In genomic region chr11:66958232-66958955, GRCh38 we compare ENCODE assay signal across 8 cellular contexts. TPM values are rescaled to one million over a fixed set of nuclear protein-coding genes. Genes with fewer than 3 reads are reported as not detected.
DNase-seq lines count a peak whose midpoint lies in the region; ATAC-seq, FAIRE-seq and TF ChIP-seq lines count a peak whose summit lies in the region.

Gene PC, minus strand, starts transcription at chr11:66958383. Its CDS starts 86,224 bp downstream, at chr11:66872159.

- no peaks in the 10 kb centered on the region for H3K36me3 Mint-ChIP-seq in activated T-helper 1 cell treated with anti-CD3 and anti-CD28 coated beads, Interleukin-12 subunit alpha, Interleukin-12 subunit beta, Interleukin-2, Interleukin-4 antibody, amounts not matched to agents 30 ng/mL and 10 ng/mL and 1 ng/mL, durations not matched to agents 14 hours and 24 hours and 36 hours (ENCODE audit: low read depth)

- H3K4me3 ChIP-seq in Peyer's patch, result peak within 1 kb of the TSS; percentile 53 to 92 (median 70)
- peak within 1 kb of the TSS; percentile 71 to 82 (median 78) for H3K4me3 ChIP-seq in esophagus muscularis mucosa
- H3K4me3 ChIP-seq in muscle layer of duodenum (ENCODE audit: low read depth in 1 of 2, low read length in 2 of 2), result peak within 1 kb of the TSS; percentile 62 to 73

- peaks cover 29% of the 10 kb centered on the region for H3K4me1 Mint-ChIP-seq in activated T-helper 1 cell treated with anti-CD3 and anti-CD28 coated beads, Interleukin-12 subunit alpha, Interleukin-12 subunit beta, Interleukin-2, Interleukin-4 antibody, amounts not matched to agents 30 ng/mL and 10 ng/mL and 1 ng/mL, durations not matched to agents 14 hours and 24 hours and 36 hours (ENCODE audit: low read depth)

- peak within 1 kb of the TSS; percentile 90 for H3K27ac Mint-ChIP-seq in activated T-helper 1 cell treated with anti-CD3 and anti-CD28 coated beads, Interleukin-12 subunit alpha, Interleukin-12 subunit beta, Interleukin-2, Interleukin-4 antibody, amounts not matched to agents 30 ng/mL and 10 ng/mL and 1 ng/mL, durations not matched to agents 14 hours and 24 hours and 36 hours

- peak; percentile 96 for ATAC-seq in GM21576 (IDR thresholded peaks at IDR 0.05; ENCODE audit: unreplicated experiment)

- peaks cover 16% of the 10 kb centered on the region for H3K27me3 Mint-ChIP-seq in activated T-helper 1 cell treated with anti-CD3 and anti-CD28 coated beads, Interleukin-12 subunit alpha, Interleukin-12 subunit beta, Interleukin-2, Interleukin-4 antibody, amounts not matched to agents 30 ng/mL and 10 ng/mL and 1 ng/mL, durations not matched to agents 14 hours and 24 hours and 36 hours (ENCODE audit: insufficient read depth)

- TF ChIP-seq EP300 in Ishikawa (IDR thresholded peaks at IDR 0.05; ENCODE audit: borderline replicate concordance) (no peak), esophagus muscularis mucosa (IDR thresholded peaks at IDR 0.05) (no peak)

- intact Hi-C loops in activated T-helper 1 cell treated with anti-CD3 and anti-CD28 coated beads, Interleukin-12 subunit alpha, Interleukin-12 subunit beta, Interleukin-2, Interleukin-4 antibody, amounts not matched to agents 30 ng/mL and 10 ng/mL and 1 ng/mL, durations not matched to agents 14 hours and 24 hours and 36 hours (cut with micrococcal nuclease), result loop anchor here (1.0 to 5.0 kb wide), 9 partner anchors 102 to 550 kb away; partner anchors contain the start of genes AIP, CDK2AP2, DPP3 and KDM2A
- intact Hi-C loops in esophagus muscularis mucosa (cut with DNase I), result loop anchor here (10.0 kb wide), 1 partner anchor 114 kb away; the partner anchor contains the start of gene RCE1

- peak; percentile 98 for DNase-seq in D721Med (ENCODE audit: insufficient read length, low spot score)
- DNase-seq in Peyer's patch, result peak; percentile 94 to 100 (median 99)
- peak; percentile 97 for DNase-seq in activated T-helper 1 cell treated with anti-CD3 and anti-CD28 coated beads, Interleukin-12 subunit alpha, Interleukin-12 subunit beta, Interleukin-2, Interleukin-4 antibody, amounts not matched to agents 30 ng/mL and 10 ng/mL and 1 ng/mL, durations not matched to agents 14 hours and 24 hours and 36 hours (ENCODE audit: low spot score)
- peak; percentile 100 for DNase-seq in esophagus muscularis mucosa (ENCODE audit: extremely low spot score)
- DNase-seq in stimulated activated CD8-positive, alpha-beta memory T cell treated with anti-CD3 and anti-CD28 coated beads, Interleukin-7, amount 100 ng/mL, for 24 hours (ENCODE audit: low read depth), result peak; percentile 91

- no peak; the same call in 1 of the 2 replicates for TF ChIP-seq RAD21 in Ishikawa (IDR thresholded peaks at IDR 0.05; ENCODE audit: low read depth)

- WGBS in esophagus muscularis mucosa, result 0% methylated on average over 23 of the region's 74 CpGs

- H3K27me3 ChIP-seq in Peyer's patch, result no peaks in the 10 kb centered on the region
- no peaks in the 10 kb centered on the region for H3K27me3 ChIP-seq in esophagus muscularis mucosa
- H3K27me3 ChIP-seq in muscle layer of duodenum (ENCODE audit: low read depth, low read length), result no peaks in the 10 kb centered on the region

- peaks cover 0 to 12% (median 6%) of the 10 kb centered on the region in 4 donors for H3K4me1 ChIP-seq in Peyer's patch
- peaks cover 16 to 24% (median 19%) of the 10 kb centered on the region in 4 donors for H3K4me1 ChIP-seq in esophagus muscularis mucosa
- H3K4me1 ChIP-seq in muscle layer of duodenum (ENCODE audit: control insufficient read depth in 1 of 2, insufficient read depth in 2 of 2, low read length in 2 of 2), result peaks cover 5 to 20% of the 10 kb centered on the region in 2 donors

- peak within 1 kb of the TSS; percentile 83 for H3K4me3 Mint-ChIP-seq in activated T-helper 1 cell treated with anti-CD3 and anti-CD28 coated beads, Interleukin-12 subunit alpha, Interleukin-12 subunit beta, Interleukin-2, Interleukin-4 antibody, amounts not matched to agents 30 ng/mL and 10 ng/mL and 1 ng/mL, durations not matched to agents 14 hours and 24 hours and 36 hours

- FAIRE-seq in D721Med (lab: Jason Lieb, UNC), result no peak

- no peaks in the 10 kb centered on the region for H3K9me3 Mint-ChIP-seq in activated T-helper 1 cell treated with anti-CD3 and anti-CD28 coated beads, Interleukin-12 subunit alpha, Interleukin-12 subunit beta, Interleukin-2, Interleukin-4 antibody, amounts not matched to agents 30 ng/mL and 10 ng/mL and 1 ng/mL, durations not matched to agents 14 hours and 24 hours and 36 hours

- H3K36me3 ChIP-seq in Peyer's patch, result no peaks in the 10 kb centered on the region
- H3K36me3 ChIP-seq in esophagus muscularis mucosa, result no peaks in the 10 kb centered on the region
- no peaks in the 10 kb centered on the region for H3K36me3 ChIP-seq in muscle layer of duodenum (ENCODE audit: control insufficient read depth in 1 of 2, insufficient read depth in 2 of 2, low read length in 2 of 2)

- H3K9me3 ChIP-seq in Peyer's patch (no peaks in the 10 kb centered on the region), esophagus muscularis mucosa (no peaks in the 10 kb centered on the region), muscle layer of duodenum (ENCODE audit: control insufficient read depth in 1 of 2, low read length in 2 of 2) (no peaks in the 10 kb centered on the region)

- TF ChIP-seq POLR2A in Peyer's patch (IDR thresholded peaks at IDR 0.05) (peak; percentile 91 to 93), esophagus muscularis mucosa (IDR thresholded peaks at IDR 0.05; ENCODE audit: low read depth) (peak; percentile 64)

- TF ChIP-seq CTCF in D721Med (IDR thresholded peaks at IDR 0.05; ENCODE audit: insufficient read depth, missing control alignments), result no peak
- no peak for TF ChIP-seq CTCF in Peyer's patch (IDR thresholded peaks at IDR 0.05)
- peak in 1 of 3 experiments; percentile 16 for TF ChIP-seq CTCF in esophagus muscularis mucosa (IDR thresholded peaks at IDR 0.05)

- H3K27ac ChIP-seq in Peyer's patch (peak within 1 kb of the TSS; percentile 47 to 87 (median 74)), esophagus muscularis mucosa (replicated peaks in 1 of 4) (peak within 1 kb of the TSS; percentile 73 to 91 (median 80)), muscle layer of duodenum (ENCODE audit: low read length) (peak within 1 kb of the TSS; percentile 56)

TF ChIP-seq in Ishikawa, 13 proteins besides CTCF, POLR2A, EP300 and RAD21:
- 0 out of 2 replicates have a peak, but pooled peaks have one; percentile 44 for TF ChIP-seq YY1 (IDR thresholded peaks at IDR 0.05; ENCODE audit: low read depth)
- no peak for TF ChIP-seq NFIC (IDR thresholded peaks at IDR 0.05)
- TF ChIP-seq FOXM1 (IDR thresholded peaks at IDR 0.05; ENCODE audit: borderline replicate concordance, low read depth), result no peak
- TF ChIP-seq CEBPB (IDR thresholded peaks at IDR 0.05), result no peak
- peak; percentile 68; the same call in 1 of the 2 replicates for TF ChIP-seq TCF12 (IDR thresholded peaks at IDR 0.05; ENCODE audit: low read depth)
- TF ChIP-seq USF1 (IDR thresholded peaks at IDR 0.05), result peak; percentile 96
- peak; percentile 100 for TF ChIP-seq MAX (IDR thresholded peaks at IDR 0.05)
- no peak for TF ChIP-seq EGR1 (IDR thresholded peaks at IDR 0.05)
- TF ChIP-seq TEAD4 (IDR thresholded peaks at IDR 0.05), result peak; percentile 36; the same call in 1 of the 2 replicates
- TF ChIP-seq CREB1 (IDR thresholded peaks at IDR 0.05; ENCODE audit: low read depth), result peak; percentile 53; the same call in 1 of the 2 replicates
- TF ChIP-seq TAF1 (IDR thresholded peaks at IDR 0.05; ENCODE audit: low read depth), result peak; percentile 71; the same call in 1 of the 2 replicates
- TF ChIP-seq REST (IDR thresholded peaks at IDR 0.05; ENCODE audit: low read depth), result no peak
- TF ChIP-seq ZBTB7A (IDR thresholded peaks at IDR 0.05; ENCODE audit: low read depth), result peak; percentile 11; the same call in 1 of the 2 replicates

RNA-seq across cellular contexts. Expression of gene PC, which starts in this region (rescaled TPM):
- total RNA-seq in Peyer's patch, result 10 to 100 TPM; 15.7 to 88.9 (median 77.2) TPM
- total RNA-seq in activated T-helper 1 cell treated with anti-CD3 and anti-CD28 coated beads, Interleukin-12 subunit alpha, Interleukin-12 subunit beta, Interleukin-2, Interleukin-4 antibody, amounts not matched to agents 30 ng/mL and 10 ng/mL and 1 ng/mL, durations not matched to agents 14 hours and 24 hours and 36 hours, result 11.2 and 15.9 TPM in 2 replicates
- 1 to 10 TPM; 2.1 to 5.5 (median 5.1) TPM for total RNA-seq in esophagus muscularis mucosa

Comparison
In these comparisons a context has a peak if more than half of its experiments do, and no peak if none do; other contexts are left out.
1. Peak in every context shown above with its lines: DNase-seq, ATAC-seq, H3K4me3 ChIP-seq and H3K27ac ChIP-seq.